21 cellular contexts compared by ENCODE assay signal in the genomic region with DNA sequence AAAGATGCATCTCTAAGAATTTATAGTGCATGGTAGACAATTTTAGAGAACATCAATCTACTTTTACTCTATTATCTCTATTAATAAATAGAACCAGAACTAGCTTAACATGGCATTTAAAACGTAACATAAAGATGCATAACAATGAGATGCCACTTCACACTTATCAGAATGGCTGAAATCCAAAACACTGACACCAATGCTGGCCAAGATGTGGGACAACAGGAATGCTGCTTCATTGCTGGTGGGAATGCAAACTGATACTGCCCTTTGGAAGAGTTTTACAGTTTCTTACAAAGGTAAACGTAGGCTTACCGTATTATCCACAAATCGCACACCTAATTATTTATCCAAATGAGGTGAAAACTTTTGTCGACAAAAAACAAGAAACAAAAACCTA.
DNase-seq lines count a peak whose midpoint lies in the region; ATAC-seq, FAIRE-seq and TF ChIP-seq lines count a peak whose summit lies in the region.
"Had no signal": no experiment of that assay in that cellular context is flagged by ENCODE, and none has a peak within 500 bp of the region (broad histone marks: within the 10 kb centered on the region; RNA-seq: fewer than 3 reads in every experiment).

No MANE protein-coding gene starts in this region.

- H3K4me3 ChIP-seq in mammary epithelial cell (replicated peaks in 1 of 3; ENCODE audit: insufficient read depth in 1 of 3, low read depth in 2 of 3, low read length in 3 of 3) = no peak overlapping the region
- no peak overlapping the region for H3K4me3 ChIP-seq in left ventricle myocardium inferior
- no peak overlapping the region for H3K4me3 ChIP-seq in testis
- H3K4me3 ChIP-seq: BLaER1, GM23248 had no signal

- 90% methylated on average over 5 of the region's 5 CpGs for WGBS in mammary epithelial cell (ENCODE audit: low coverage, missing lambda C conversion rate)
- 81 to 84% methylated on average over 5 of the region's 5 CpGs for WGBS in testis, 2 donors

- no peak overlapping the region for H2AFZ ChIP-seq in mammary epithelial cell (ENCODE audit: low read depth, low read length)
- H2AFZ ChIP-seq: GM23248 had no signal

- intact Hi-C loops in MCF 10A (cut with micrococcal nuclease) (no loop called here), mammary epithelial cell (cut with micrococcal nuclease) (no loop called here), left ventricle myocardium inferior (cut with micrococcal nuclease) (no loop called here), Right ventricle myocardium inferior (cut with DNase I) (no loop called here), testis (cut with DNase I; ENCODE audit: low total_unique reads) (no loop called here)

- TF ChIP-seq CTCF in MCF 10A (IDR thresholded peaks at IDR 0.05; ENCODE audit: unreplicated experiment) (no peak), mammary epithelial cell (conservative IDR thresholded peaks at IDR 0.05 in 1 of 2, IDR thresholded peaks at IDR 0.05 in 1 of 2; ENCODE audit: extremely low read depth in 1 of 2, insufficient read depth in 1 of 2, low read depth in 1 of 2, low read length in 2 of 2) (no peak), left ventricle myocardium inferior (IDR thresholded peaks at IDR 0.05; ENCODE audit: borderline replicate concordance) (no peak), testis (IDR thresholded peaks at IDR 0.05) (no peak)

- H3K4me3 Mint-ChIP-seq in MCF 10A (ENCODE audit: unreplicated experiment) = no peak overlapping the region
- H3K4me3 Mint-ChIP-seq: B cell; CD4-positive, CD25-positive, alpha-beta regulatory T cell; CD8-positive, alpha-beta T cell had no signal

- DNase-seq in MCF 10A (ENCODE audit: unreplicated experiment) (no peak), mammary epithelial cell (no peak), left ventricle myocardium inferior (no peak), Right ventricle myocardium inferior (ENCODE audit: missing footprints) (no peak), testis (no peak)
- no peak for DNase-seq in stimulated activated CD4-positive, alpha-beta T cell treated with anti-CD3 and anti-CD28 coated beads, Interleukin-4, amount 100 ng/mL, for 4 hours
- DNase-seq: Caco-2; CD4-positive, CD25-positive, alpha-beta regulatory T cell; CD8-positive, alpha-beta T cell; DMS153; DND-41; GM23248; H7; HCEC 1CT had no signal

- FAIRE-seq in islet of Langerhans (lab: Jason Lieb, UNC) = peak; percentile 62
- FAIRE-seq: GM19239, H1 had no signal

- H3K9me3 ChIP-seq in mammary epithelial cell (replicated peaks; ENCODE audit: insufficient read depth, low read length) = no peaks in the 10 kb centered on the region
- H3K9me3 ChIP-seq in left ventricle myocardium inferior (replicated peaks) = no peaks in the 10 kb centered on the region
- no peaks in the 10 kb centered on the region for H3K9me3 ChIP-seq in testis
- H3K9me3 ChIP-seq: BLaER1, Caco-2 had no signal

- H3K27ac ChIP-seq in mammary epithelial cell (ENCODE audit: insufficient read depth, low read depth, low read length) (no peak overlapping the region), left ventricle myocardium inferior (replicated peaks) (peak overlapping the region; percentile 97), testis (peak overlapping the region; percentile 63 to 97)
- H3K27ac ChIP-seq: 22Rv1, BLaER1, C4-2B, GM23248 had no signal

- H3K79me2 ChIP-seq in mammary epithelial cell (ENCODE audit: insufficient read depth, low read length) = peaks cover 34% of the 10 kb centered on the region

- POLR2A ChIA-PET in MCF 10A (lab: Yijun Ruan, JAX) = interaction anchor here (0.6 to 1.8 kb wide), 4 partner anchors 12 to 1683 kb away, joined by 3 to 6 read pairs (median 4); partner anchors contain the start of gene SESN1

- H3K27me3 ChIP-seq in mammary epithelial cell (ENCODE audit: insufficient read depth, low read length) (no peaks in the 10 kb centered on the region), left ventricle myocardium inferior (ENCODE audit: low read depth) (no peaks in the 10 kb centered on the region), testis (no peaks in the 10 kb centered on the region)
- H3K27me3 ChIP-seq: BLaER1 had no signal

- dilution Hi-C loops in mammary epithelial cell (cut with HindIII; ENCODE audit: low sequenced_read_pairs) = no loop called here

- H3K27ac Mint-ChIP-seq in MCF 10A (ENCODE audit: low read depth, unreplicated experiment) = peak overlapping the region; percentile 75
- H3K27ac Mint-ChIP-seq: B cell; CD4-positive, CD25-positive, alpha-beta regulatory T cell; CD8-positive, alpha-beta T cell had no signal

- CTCF ChIA-PET in MCF 10A (lab: Yijun Ruan, JAX) = interaction anchor here (0.8 to 1.2 kb wide), 2 partner anchors 72 to 443 kb away, joined by 3 read pairs; no protein-coding TSS in a partner anchor
- CTCF ChIA-PET in mammary epithelial cell (lab: Charles Lee; ENCODE audit: low non-redundant PET) = no interaction called here

- H3K36me3 ChIP-seq in mammary epithelial cell (ENCODE audit: insufficient read depth, low read length) (peaks cover 37% of the 10 kb centered on the region), left ventricle myocardium inferior (peaks cover 63% of the 10 kb centered on the region), testis (ENCODE audit: low read depth, missing control alignments) (no peaks in the 10 kb centered on the region)
- H3K36me3 ChIP-seq: BLaER1 had no signal

- ATAC-seq in Right ventricle myocardium inferior = no peak
- ATAC-seq: CD8-positive, alpha-beta T cell had no signal

- H3K4me2 ChIP-seq in mammary epithelial cell (ENCODE audit: insufficient read depth, low read depth, low read length) = no peak overlapping the region
- H3K4me2 ChIP-seq: BLaER1 had no signal

- H3K9ac ChIP-seq in mammary epithelial cell (ENCODE audit: insufficient read depth, low read length) = no peak overlapping the region
- H3K9ac ChIP-seq: BLaER1, GM23248 had no signal

- no peaks in the 10 kb centered on the region for H4K20me1 ChIP-seq in mammary epithelial cell (ENCODE audit: insufficient read depth, low read length)

- H3K27me3 Mint-ChIP-seq in MCF 10A (ENCODE audit: insufficient read depth, unreplicated experiment) = no peaks in the 10 kb centered on the region
- H3K27me3 Mint-ChIP-seq: B cell; CD4-positive, CD25-positive, alpha-beta regulatory T cell had no signal

- H3K36me3 Mint-ChIP-seq in MCF 10A (ENCODE audit: insufficient read depth, unreplicated experiment) = peaks cover 81% of the 10 kb centered on the region

- no peak for TF ChIP-seq POLR2A in testis (IDR thresholded peaks at IDR 0.05)

- H3K4me1 Mint-ChIP-seq in MCF 10A (ENCODE audit: insufficient read depth, unreplicated experiment) = peaks cover 22% of the 10 kb centered on the region

- H3K9me3 Mint-ChIP-seq in MCF 10A (ENCODE audit: unreplicated experiment) = no peaks in the 10 kb centered on the region
- H3K9me3 Mint-ChIP-seq: CD4-positive, CD25-positive, alpha-beta regulatory T cell; CD8-positive, alpha-beta T cell had no signal

- H3K4me1 ChIP-seq in mammary epithelial cell (ENCODE audit: insufficient read depth, low read length) = peaks cover 14% of the 10 kb centered on the region
- peaks cover 75% of the 10 kb centered on the region for H3K4me1 ChIP-seq in left ventricle myocardium inferior
- peaks cover 47% of the 10 kb centered on the region for H3K4me1 ChIP-seq in testis
- H3K4me1 ChIP-seq: BLaER1 had no signal

- in situ Hi-C loops in mammary epithelial cell (cut with MboI; ENCODE audit: low sequenced_read_pairs in 2 of 2) = no loop called here

- BruUV-seq in MCF 10A (replicated peaks; lab: Mats Ljungman, UMichigan) = no TSS peak
- no TSS peak for BruUV-seq in mammary epithelial cell (replicated peaks; lab: Mats Ljungman, UMichigan)
